ENCODE assay signal across 14 cellular contexts in genomic region chr18:45161850-45162249, GRCh38.
DNase-seq lines count a peak whose midpoint lies in the region; ATAC-seq and TF ChIP-seq lines count a peak whose summit lies in the region.
"Had no signal": no experiment of that assay in that cellular context is flagged by ENCODE, and none has a peak within 500 bp of the region (broad histone marks: within the 10 kb centered on the region; RNA-seq: fewer than 3 reads in every experiment).

No MANE protein-coding gene starts in this region.

- H3K36me3 Mint-ChIP-seq in T-cell (no peaks in the 10 kb centered on the region), nephron progenitor cell (ENCODE audit: low read depth) (no peaks in the 10 kb centered on the region)
- no peaks in the 10 kb centered on the region for H3K36me3 Mint-ChIP-seq in effector memory CD8-positive, alpha-beta T cell (ENCODE audit: insufficient read depth)

- DNase-seq in germinal center (ENCODE audit: low spot score) (peak; percentile 3), posterior cingulate gyrus (no peak), T-cell (no peak), nephron progenitor cell (no peak)
- no peak for DNase-seq in effector memory CD8-positive, alpha-beta T cell
- DNase-seq: anterior cingulate cortex; effector CD8-positive, alpha-beta T cell; heart right ventricle; NCI-H1105; stimulated activated CD4-positive, alpha-beta T cell treated with anti-CD3 and anti-CD28 coated beads, Interleukin-4, amount 100 ng/mL, for 4 hours; T-helper 9 cell had no signal

- no peak for TF ChIP-seq CTCF in nephron progenitor cell (IDR thresholded peaks at IDR 0.05)

- ATAC-seq in GM18909 (IDR thresholded peaks at IDR 0.05; ENCODE audit: poor library complexity, unreplicated experiment) (peak; percentile 92), GM21737 (IDR thresholded peaks at IDR 0.05; ENCODE audit: unreplicated experiment) (peak; percentile 82), HG03439 (IDR thresholded peaks at IDR 0.05; ENCODE audit: unreplicated experiment) (peak; percentile 61), T-cell (replicated peaks in 1 of 4) (no peak)
- ATAC-seq in effector memory CD8-positive, alpha-beta T cell (replicated peaks), result no peak
- ATAC-seq: heart right ventricle had no signal

- H3K27me3 Mint-ChIP-seq in T-cell (peaks cover 6 to 23% of the 10 kb centered on the region in 2 donors), nephron progenitor cell (ENCODE audit: low read depth, poor library complexity) (peaks cover 7% of the 10 kb centered on the region)
- H3K27me3 Mint-ChIP-seq in effector memory CD8-positive, alpha-beta T cell, result peaks cover 6 to 26% of the 10 kb centered on the region in 2 donors

- H3K4me3 Mint-ChIP-seq in T-cell (no peak overlapping the region), nephron progenitor cell (no peak overlapping the region)
- H3K4me3 Mint-ChIP-seq in effector memory CD8-positive, alpha-beta T cell, result no peak overlapping the region

- H3K27ac Mint-ChIP-seq in T-cell (no peak overlapping the region), nephron progenitor cell (no peak overlapping the region)
- no peak overlapping the region for H3K27ac Mint-ChIP-seq in effector memory CD8-positive, alpha-beta T cell

- POLR2A ChIA-PET in T-cell (lab: Charles Lee), result no interaction called here

- CTCF ChIA-PET in T-cell (lab: Charles Lee), result no interaction called here

- H3K9me3 Mint-ChIP-seq in T-cell (no peaks in the 10 kb centered on the region), nephron progenitor cell (no peaks in the 10 kb centered on the region)
- no peaks in the 10 kb centered on the region for H3K9me3 Mint-ChIP-seq in effector memory CD8-positive, alpha-beta T cell

- intact Hi-C loops in posterior cingulate gyrus (cut with DNase I), result no loop called here

- H3K4me1 Mint-ChIP-seq in T-cell (no peaks in the 10 kb centered on the region), nephron progenitor cell (no peaks in the 10 kb centered on the region)
- H3K4me1 Mint-ChIP-seq in effector memory CD8-positive, alpha-beta T cell (ENCODE audit: low read depth in 2 of 2), result no peaks in the 10 kb centered on the region

Comparison
In these comparisons a context has a peak if more than half of its experiments do, and no peak if none do; other contexts are left out.
1. ATAC-seq: peak in GM18909 (single experiment), GM21737 (single experiment) and HG03439 (single experiment); none in T-cell (0 of 4) and effector memory CD8-positive, alpha-beta T cell (single experiment).